In genomic region chr21:44960141-44961092, GRCh38 we compare ENCODE assay signal across 22 cellular contexts. TPM values are rescaled to one million over a fixed set of nuclear protein-coding genes. Genes with fewer than 3 reads are reported as not detected.
DNase-seq lines count a peak whose midpoint lies in the region; ATAC-seq and TF ChIP-seq lines count a peak whose summit lies in the region.
"Had no signal": no experiment of that assay in that cellular context is flagged by ENCODE, and none has a peak within 500 bp of the region (broad histone marks: within the 10 kb centered on the region; RNA-seq: fewer than 3 reads in every experiment).

No MANE protein-coding gene starts in this region.

- H3K4me1 ChIP-seq in mammary epithelial cell (ENCODE audit: insufficient read depth, low read length) = peaks cover 43% of the 10 kb centered on the region
- peaks cover 11 to 39% of the 10 kb centered on the region in 2 donors for H3K4me1 ChIP-seq in neuronal stem cell (ENCODE audit: control insufficient read depth in 2 of 2, insufficient read depth in 1 of 2, low read depth in 1 of 2, low read length in 2 of 2)
- peaks cover 37% of the 10 kb centered on the region for H3K4me1 ChIP-seq in upper lobe of right lung

- H2BK12ac ChIP-seq in neuronal stem cell (ENCODE audit: low read length) = no peak overlapping the region

- peak overlapping the region; percentile 95 for H2BK120ac ChIP-seq in neuronal stem cell (ENCODE audit: low read depth, low read length)

- H3K27me3 ChIP-seq in mammary epithelial cell (ENCODE audit: insufficient read depth, low read length) (no peaks in the 10 kb centered on the region), neuronal stem cell (ENCODE audit: control insufficient read depth in 3 of 3, insufficient read depth in 3 of 3, low read depth in 1 of 3, low read length in 3 of 3) (no peaks in the 10 kb centered on the region), upper lobe of right lung (no peaks in the 10 kb centered on the region)

- H3K14ac ChIP-seq in neuronal stem cell (ENCODE audit: low read length) = peak overlapping the region; percentile 26

- H3K9ac ChIP-seq in mammary epithelial cell (ENCODE audit: insufficient read depth, low read length) (no peak overlapping the region), neuronal stem cell (ENCODE audit: low read depth, low read length, poor library complexity) (no peak overlapping the region)

- in situ Hi-C loops in mammary epithelial cell (cut with MboI; ENCODE audit: low sequenced_read_pairs in 2 of 2) = no loop called here

- no peak for ATAC-seq in upper lobe of right lung
- ATAC-seq: GM12878, sciatic nerve had no signal

- BruUV-seq in MCF 10A (replicated peaks; lab: Mats Ljungman, UMichigan) = no TSS peak
- no TSS peak for BruUV-seq in mammary epithelial cell (replicated peaks; lab: Mats Ljungman, UMichigan)

- TF ChIP-seq CTCF in MCF 10A (IDR thresholded peaks at IDR 0.05; ENCODE audit: unreplicated experiment) = no peak
- TF ChIP-seq CTCF in mammary epithelial cell (conservative IDR thresholded peaks at IDR 0.05 in 1 of 2, IDR thresholded peaks at IDR 0.05 in 1 of 2; ENCODE audit: extremely low read depth in 1 of 2, insufficient read depth in 1 of 2, low read depth in 1 of 2, low read length in 2 of 2) = no peak
- TF ChIP-seq CTCF in endothelial cell (IDR thresholded peaks at IDR 0.05; ENCODE audit: unreplicated experiment) = no peak
- no peak for TF ChIP-seq CTCF in upper lobe of right lung (IDR thresholded peaks at IDR 0.05)

- dilution Hi-C loops in mammary epithelial cell (cut with HindIII; ENCODE audit: low sequenced_read_pairs) = no loop called here

- no peak overlapping the region for H3K27ac ChIP-seq in mammary epithelial cell (ENCODE audit: insufficient read depth, low read depth, low read length)
- no peak overlapping the region for H3K27ac ChIP-seq in neuronal stem cell (replicated peaks; ENCODE audit: low read length)
- peak overlapping the region; percentile 30 for H3K27ac ChIP-seq in upper lobe of right lung
- H3K27ac ChIP-seq: 22Rv1 had no signal

- H3K4me2 ChIP-seq in mammary epithelial cell (ENCODE audit: insufficient read depth, low read depth, low read length) (no peak overlapping the region), neuronal stem cell (ENCODE audit: insufficient read depth, low read length, poor library complexity, severe bottlenecking) (no peak overlapping the region)

- H3K9me3 ChIP-seq in mammary epithelial cell (replicated peaks; ENCODE audit: insufficient read depth, low read length) (peaks cover under 1% of the 10 kb centered on the region), neuronal stem cell (replicated peaks in 1 of 2; ENCODE audit: control insufficient read depth in 2 of 2, insufficient read depth in 1 of 2, low read depth in 1 of 2, low read length in 2 of 2) (peaks cover 0 to 2% of the 10 kb centered on the region in 2 donors), upper lobe of right lung (no peaks in the 10 kb centered on the region)

- H3K27ac Mint-ChIP-seq in MCF 10A (ENCODE audit: low read depth, unreplicated experiment) (peak overlapping the region; percentile 42), endothelial cell (ENCODE audit: unreplicated experiment) (peak overlapping the region; percentile 9)
- H3K27ac Mint-ChIP-seq: activated naive CD8-positive, alpha-beta T cell treated with anti-CD3 and anti-CD28 coated beads for 36 hours; mesothelial cell of epicardium; stimulated activated naive CD8-positive, alpha-beta T cell treated with anti-CD3 and anti-CD28 coated beads, Interleukin-15, Interleukin-2, amounts not matched to agents 100 ng/mL and 50 ng/mL, for 24 hours had no signal

- intact Hi-C loops in MCF 10A (cut with micrococcal nuclease) = no loop called here
- intact Hi-C loops in mammary epithelial cell (cut with micrococcal nuclease) = loop anchor here (5.0 kb wide), 1 partner anchor 117 kb away; no protein-coding TSS in a partner anchor
- intact Hi-C loops in upper lobe of right lung (cut with DNase I) = no loop called here

- peak overlapping the region; percentile 85 for H3K18ac ChIP-seq in neuronal stem cell (ENCODE audit: low read length)

- no peak overlapping the region for H4K8ac ChIP-seq in neuronal stem cell (ENCODE audit: low read depth, low read length)

- peak overlapping the region; percentile 77 for H3K23ac ChIP-seq in neuronal stem cell (ENCODE audit: low read depth, low read length, poor library complexity)

- H3K9me3 Mint-ChIP-seq in MCF 10A (ENCODE audit: unreplicated experiment) (no peaks in the 10 kb centered on the region), endothelial cell (ENCODE audit: unreplicated experiment) (no peaks in the 10 kb centered on the region)
- H3K9me3 Mint-ChIP-seq: activated naive CD8-positive, alpha-beta T cell treated with anti-CD3 and anti-CD28 coated beads for 36 hours; neural crest cell; stimulated activated naive CD8-positive, alpha-beta T cell treated with anti-CD3 and anti-CD28 coated beads, Interleukin-15, Interleukin-2, amounts not matched to agents 100 ng/mL and 50 ng/mL, for 24 hours had no signal

- peak overlapping the region; percentile 16 for H4K91ac ChIP-seq in neuronal stem cell (ENCODE audit: low read depth, low read length, poor library complexity)

- H3K4me1 Mint-ChIP-seq in MCF 10A (ENCODE audit: insufficient read depth, unreplicated experiment) (peaks cover 12% of the 10 kb centered on the region), endothelial cell (ENCODE audit: unreplicated experiment) (no peaks in the 10 kb centered on the region)

- H3K36me3 ChIP-seq in mammary epithelial cell (ENCODE audit: insufficient read depth, low read length) (peaks cover 6% of the 10 kb centered on the region), neuronal stem cell (replicated peaks in 1 of 2; ENCODE audit: control insufficient read depth in 2 of 2, insufficient read depth in 2 of 2, low read length in 2 of 2) (peaks cover 19 to 71% of the 10 kb centered on the region in 2 donors), upper lobe of right lung (peaks cover 13% of the 10 kb centered on the region)

- H3K4me3 Mint-ChIP-seq in MCF 10A (ENCODE audit: unreplicated experiment) (no peak overlapping the region), endothelial cell (ENCODE audit: unreplicated experiment) (no peak overlapping the region)
- H3K4me3 Mint-ChIP-seq: activated naive CD8-positive, alpha-beta T cell treated with anti-CD3 and anti-CD28 coated beads for 36 hours; mesothelial cell of epicardium; neural crest cell; stimulated activated naive CD8-positive, alpha-beta T cell treated with anti-CD3 and anti-CD28 coated beads, Interleukin-15, Interleukin-2, amounts not matched to agents 100 ng/mL and 50 ng/mL, for 24 hours had no signal

- H2AFZ ChIP-seq in mammary epithelial cell (ENCODE audit: low read depth, low read length) (no peak overlapping the region), neuronal stem cell (ENCODE audit: low read length) (no peak overlapping the region)

- no peak overlapping the region for H3K4ac ChIP-seq in neuronal stem cell (ENCODE audit: low read length)

- DNase-seq in MCF 10A (ENCODE audit: unreplicated experiment) (no peak), mammary epithelial cell (no peak), endothelial cell (ENCODE audit: low spot score) (no peak), neuronal stem cell (ENCODE audit: low spot score) (no peak), upper lobe of right lung (no peak), MV-4-11 (lab: John Stamatoyannopoulos, UW) (no peak), NCI-H748 treated with DMSO at 0.1 percent for 48 hours (lab: John Stamatoyannopoulos, UW) (no peak)
- DNase-seq in stimulated activated CD8-positive, alpha-beta memory T cell treated with anti-CD3 and anti-CD28 coated beads, Interleukin-4, amount 100 ng/mL, for 48 hours = no peak
- DNase-seq: activated CD4-positive, CD25-positive, alpha-beta regulatory T cell treated with anti-CD3 and anti-CD28 coated beads, Interleukin-2, amount 50 U/mL, for 72 hours; activated naive CD8-positive, alpha-beta T cell treated with anti-CD3 and anti-CD28 coated beads for 36 hours; C1 segment of cervical spinal cord; GDM1; NCI-H1092; NCI-H524 treated with DMSO at 0.1 percent for 48 hours; T1000 had no signal

- WGBS in mammary epithelial cell (ENCODE audit: low coverage, missing lambda C conversion rate) = 85% methylated on average over 18 of the region's 23 CpGs
- no CpG with 5 or more reads among the region's 23 CpGs for WGBS in neuronal stem cell (ENCODE audit: extremely low coverage in 2 of 2, insufficient read length in 2 of 2, insufficient replicate concordance in 1 of 2), 2 donors

- peak overlapping the region; percentile 53 for H2BK15ac ChIP-seq in neuronal stem cell (ENCODE audit: low read length)

- peaks cover 70% of the 10 kb centered on the region for H3K79me2 ChIP-seq in mammary epithelial cell (ENCODE audit: insufficient read depth, low read length)

- H3K79me1 ChIP-seq in neuronal stem cell (ENCODE audit: low read depth, low read length) = peaks cover 11% of the 10 kb centered on the region

- H2AK5ac ChIP-seq in neuronal stem cell (ENCODE audit: low read depth, low read length) = peak overlapping the region; percentile 53

- H3K27me3 Mint-ChIP-seq in MCF 10A (ENCODE audit: insufficient read depth, unreplicated experiment) (no peaks in the 10 kb centered on the region), endothelial cell (ENCODE audit: unreplicated experiment) (peaks cover 2% of the 10 kb centered on the region)
- H3K27me3 Mint-ChIP-seq: activated naive CD8-positive, alpha-beta T cell treated with anti-CD3 and anti-CD28 coated beads for 36 hours; stimulated activated naive CD8-positive, alpha-beta T cell treated with anti-CD3 and anti-CD28 coated beads, Interleukin-15, Interleukin-2, amounts not matched to agents 100 ng/mL and 50 ng/mL, for 24 hours had no signal

- H3K4me3 ChIP-seq in mammary epithelial cell (replicated peaks in 1 of 3; ENCODE audit: insufficient read depth in 1 of 3, low read depth in 2 of 3, low read length in 3 of 3) (no peak overlapping the region), neuronal stem cell (ENCODE audit: low read length in 2 of 2) (no peak overlapping the region), upper lobe of right lung (no peak overlapping the region)
- H3K4me3 ChIP-seq: GM12878 had no signal

- H3K36me3 Mint-ChIP-seq in MCF 10A (ENCODE audit: insufficient read depth, unreplicated experiment) (peaks cover 65% of the 10 kb centered on the region), endothelial cell (ENCODE audit: low read depth, unreplicated experiment) (peaks cover 4% of the 10 kb centered on the region)

- no peaks in the 10 kb centered on the region for H4K20me1 ChIP-seq in mammary epithelial cell (ENCODE audit: insufficient read depth, low read length)

- POLR2A ChIA-PET in MCF 10A (lab: Yijun Ruan, JAX) = interaction anchor here (0.7 kb wide), 1 partner anchor 20 kb away, joined by 3 read pairs; no protein-coding TSS in a partner anchor

- CTCF ChIA-PET in MCF 10A (lab: Yijun Ruan, JAX) (interaction anchor here (0.8 to 3.7 kb wide), 2 partner anchors 10 to 11 kb away, joined by 3 to 25 read pairs; no protein-coding TSS in a partner anchor), mammary epithelial cell (lab: Charles Lee; ENCODE audit: low non-redundant PET) (no interaction called here)

- H2BK5ac ChIP-seq in neuronal stem cell (ENCODE audit: low read length) = peak overlapping the region; percentile 47

RNA-seq across cellular contexts. Expression of gene SLX9, which starts 20.6 kb away (rescaled TPM):
- total RNA-seq in MCF 10A (2022) (40.4 and 58.7 TPM in 2 replicates), mammary epithelial cell (10 to 100 TPM; 17.3 to 53.2 TPM), endothelial cell (ENCODE audit: unreplicated experiment) (13.7 TPM), upper lobe of right lung (22.8 TPM)
- polyA plus RNA-seq in mammary epithelial cell = 31.0 TPM
- 8.7 TPM for polyA minus RNA-seq in mammary epithelial cell
- polyA plus RNA-seq in neuronal stem cell (2013, experiment 1 of 2) = 17.0 TPM
- polyA plus RNA-seq in neuronal stem cell (2013, experiment 2 of 2) = 16.6 TPM

RNA-seq across cellular contexts. Expression of gene ITGB2, which starts 39.7 kb away (rescaled TPM):
- 24.8 and 29.3 TPM in 2 replicates for total RNA-seq in MCF 10A (2022)
- total RNA-seq in mammary epithelial cell = 1 to 10 TPM in 1 of 2 donors, not detected in 1; 2.7 TPM
- polyA plus RNA-seq in mammary epithelial cell = 1.8 TPM
- polyA minus RNA-seq in mammary epithelial cell = not detected
- 21.3 TPM for total RNA-seq in endothelial cell (ENCODE audit: unreplicated experiment)
- 0.06 TPM for polyA plus RNA-seq in neuronal stem cell (2013, experiment 1 of 2)
- 0.12 TPM for polyA plus RNA-seq in neuronal stem cell (2013, experiment 2 of 2)
- total RNA-seq in upper lobe of right lung = 370 TPM
- total RNA-seq: fibroblast of lung had no signal

Comparison
In these comparisons a context has a peak if more than half of its experiments do, and no peak if none do; other contexts are left out.
1. RNA of gene ITGB2, which starts 39.7 kb away (total RNA-seq): 370 TPM in upper lobe of right lung (single experiment); 24.8 to 29.3 TPM in MCF 10A, 21.3 TPM in endothelial cell (single experiment) and 2.7 TPM in mammary epithelial cell; every median in the first group is over 10 times any median in the second.